15 cellular contexts compared by ENCODE assay signal in the genomic region with DNA sequence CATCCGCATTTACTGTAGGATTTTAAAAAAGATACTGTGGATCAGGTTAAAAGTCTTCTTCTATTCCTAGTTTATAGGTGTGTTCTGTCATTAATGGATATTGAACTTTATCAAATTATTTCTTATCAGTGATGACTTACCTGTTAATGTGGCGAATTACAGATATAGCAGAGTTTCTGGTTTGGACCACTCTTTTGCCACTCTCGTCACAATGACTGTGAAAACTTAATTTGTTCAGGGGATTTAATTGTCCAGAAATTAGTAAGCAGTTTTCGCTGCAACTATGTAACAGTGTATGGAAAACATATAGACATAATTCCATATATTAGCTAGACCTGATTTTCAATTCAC. TPM values are rescaled to one million over a fixed set of nuclear protein-coding genes. Genes with fewer than 3 reads are reported as not detected.
DNase-seq lines count a peak whose midpoint lies in the region; ATAC-seq and TF ChIP-seq lines count a peak whose summit lies in the region.
"Had no signal": no experiment of that assay in that cellular context is flagged by ENCODE, and none has a peak within 500 bp of the region (broad histone marks: within the 10 kb centered on the region; RNA-seq: fewer than 3 reads in every experiment).

No MANE protein-coding gene starts in this region.

- H3K27me3 ChIP-seq in CD4-positive, alpha-beta T cell (ENCODE audit: control insufficient read depth, insufficient read depth, low read length), result no peaks in the 10 kb centered on the region
- H3K27me3 ChIP-seq: BE2C had no signal

- no peaks in the 10 kb centered on the region for H4K20me1 ChIP-seq in OCI-LY7 (ENCODE audit: insufficient read depth, low read length)

- DNase-seq in activated naive CD4-positive, alpha-beta T cell treated with Interleukin-2 at 50 U/mL for 16 hours, result no peak
- no peak for DNase-seq in CD4-positive, alpha-beta T cell
- DNase-seq in OCI-LY7 (ENCODE audit: low spot score) (no peak), memory B cell (ENCODE audit: low spot score in 2 of 2) (no peak), NCI-H345 treated with DMSO at 0.1 percent for 48 hours (lab: John Stamatoyannopoulos, UW; ENCODE audit: unreplicated experiment) (no peak), foreskin fibroblast (no peak), NCI-H446 (lab: John Stamatoyannopoulos, UW) (no peak)
- DNase-seq: BE2C, DMS 273 treated with DMSO at 0.1 percent for 48 hours, DMS79, H7 had no signal

- H3K27ac ChIP-seq in CD4-positive, alpha-beta T cell (ENCODE audit: low read depth, low read length), result no peak overlapping the region
- no peak overlapping the region for H3K27ac ChIP-seq in OCI-LY7 (ENCODE audit: low read depth, low read length, poor library complexity, severe bottlenecking)
- H3K27ac ChIP-seq: C4-2B, HL-60 had no signal

- BruUV-seq in OCI-LY7 (replicated peaks; lab: Mats Ljungman, UMichigan), result TSS peak; percentile 25

- POLR2A ChIA-PET in CD4-positive, alpha-beta T cell (lab: Charles Lee), result no interaction called here
- POLR2A ChIA-PET in OCI-LY7 (lab: Charles Lee), result interaction anchor here (0.7 to 0.8 kb wide), 2 partner anchors 10 to 69 kb away, joined by 3 read pairs; no protein-coding TSS in a partner anchor

- H3K36me3 Mint-ChIP-seq in activated naive CD4-positive, alpha-beta T cell treated with anti-CD3 and anti-CD28 coated beads, Interleukin-2, amount 50 U/mL, for 24 hours, result no peaks in the 10 kb centered on the region
- peaks cover 9% of the 10 kb centered on the region for H3K36me3 Mint-ChIP-seq in CD4-positive, alpha-beta T cell (ENCODE audit: low read depth)
- H3K36me3 Mint-ChIP-seq in memory B cell, result peaks cover 10% of the 10 kb centered on the region

- H3K4me3 Mint-ChIP-seq in activated naive CD4-positive, alpha-beta T cell treated with anti-CD3 and anti-CD28 coated beads, Interleukin-2, amount 50 U/mL, for 24 hours, result no peak overlapping the region
- no peak overlapping the region for H3K4me3 Mint-ChIP-seq in CD4-positive, alpha-beta T cell
- no peak overlapping the region for H3K4me3 Mint-ChIP-seq in memory B cell
- H3K4me3 Mint-ChIP-seq: GM23338 had no signal

- H3K4me3 ChIP-seq in OCI-LY7 (ENCODE audit: low read depth, low read length, poor library complexity, severe bottlenecking) (no peak overlapping the region), foreskin fibroblast (ENCODE audit: low read depth in 1 of 2, low read length in 2 of 2) (no peak overlapping the region)
- H3K4me3 ChIP-seq: GM23338 had no signal

- no peaks in the 10 kb centered on the region for H3K27me3 Mint-ChIP-seq in activated naive CD4-positive, alpha-beta T cell treated with anti-CD3 and anti-CD28 coated beads, Interleukin-2, amount 50 U/mL, for 24 hours
- no peaks in the 10 kb centered on the region for H3K27me3 Mint-ChIP-seq in CD4-positive, alpha-beta T cell
- H3K27me3 Mint-ChIP-seq in memory B cell, result no peaks in the 10 kb centered on the region

- H3K4me1 Mint-ChIP-seq in activated naive CD4-positive, alpha-beta T cell treated with anti-CD3 and anti-CD28 coated beads, Interleukin-2, amount 50 U/mL, for 24 hours, result peaks cover 4% of the 10 kb centered on the region
- H3K4me1 Mint-ChIP-seq in CD4-positive, alpha-beta T cell (ENCODE audit: low read depth), result no peaks in the 10 kb centered on the region
- H3K4me1 Mint-ChIP-seq in memory B cell, result peaks cover 4% of the 10 kb centered on the region
- H3K4me1 Mint-ChIP-seq: GM23338 had no signal

- H3K36me3 ChIP-seq in OCI-LY7 (ENCODE audit: insufficient read depth, low read length), result peaks cover 11% of the 10 kb centered on the region
- H3K36me3 ChIP-seq: BE2C had no signal

- H3K4me1 ChIP-seq in OCI-LY7 (ENCODE audit: insufficient read depth, low read length, poor library complexity, severe bottlenecking), result no peaks in the 10 kb centered on the region
- H3K4me1 ChIP-seq: BE2C had no signal

- H3K9me3 Mint-ChIP-seq in activated naive CD4-positive, alpha-beta T cell treated with anti-CD3 and anti-CD28 coated beads, Interleukin-2, amount 50 U/mL, for 24 hours, result no peaks in the 10 kb centered on the region
- H3K9me3 Mint-ChIP-seq in CD4-positive, alpha-beta T cell, result no peaks in the 10 kb centered on the region
- no peaks in the 10 kb centered on the region for H3K9me3 Mint-ChIP-seq in memory B cell
- H3K9me3 Mint-ChIP-seq: GM23338 had no signal

- peak overlapping the region; percentile 4 for H3K27ac Mint-ChIP-seq in activated naive CD4-positive, alpha-beta T cell treated with anti-CD3 and anti-CD28 coated beads, Interleukin-2, amount 50 U/mL, for 24 hours
- H3K27ac Mint-ChIP-seq in CD4-positive, alpha-beta T cell, result peak overlapping the region; percentile 22
- H3K27ac Mint-ChIP-seq in memory B cell, result peak overlapping the region; percentile 29
- H3K27ac Mint-ChIP-seq: GM23338 had no signal

- TF ChIP-seq CTCF in CD4-positive, alpha-beta T cell (IDR thresholded peaks at IDR 0.05), result no peak
- TF ChIP-seq CTCF in OCI-LY7 (conservative IDR thresholded peaks at IDR 0.05; ENCODE audit: low read length), result no peak
- no peak for TF ChIP-seq CTCF in foreskin fibroblast (IDR thresholded peaks at IDR 0.05; ENCODE audit: low read depth, low read length)

- intact Hi-C loops in CD4-positive, alpha-beta T cell (cut with DNase I, micrococcal nuclease), result no loop called here
- intact Hi-C loops in OCI-LY7 (cut with micrococcal nuclease; ENCODE audit: unreplicated experiment), result no loop called here

- no peak overlapping the region for H2AFZ ChIP-seq in OCI-LY7 (ENCODE audit: low read length)
- H2AFZ ChIP-seq: GM23338 had no signal

- ATAC-seq in CD4-positive, alpha-beta T cell (ENCODE audit: poor library complexity), result no peak
- no peak for ATAC-seq in memory B cell (ENCODE audit: low read depth)

- H3K9me3 ChIP-seq in CD4-positive, alpha-beta T cell (ENCODE audit: control insufficient read depth, low read length), result no peaks in the 10 kb centered on the region
- no peaks in the 10 kb centered on the region for H3K9me3 ChIP-seq in OCI-LY7 (ENCODE audit: low read length)
- H3K9me3 ChIP-seq: BE2C had no signal

- CTCF ChIA-PET in CD4-positive, alpha-beta T cell (lab: Charles Lee), result no interaction called here
- CTCF ChIA-PET in OCI-LY7 (lab: Charles Lee; ENCODE audit: unreplicated experiment), result no interaction called here

- no peaks in the 10 kb centered on the region for H3K9me2 ChIP-seq in OCI-LY7 (ENCODE audit: insufficient read depth, low read length)

- no peaks in the 10 kb centered on the region for H3K79me2 ChIP-seq in OCI-LY7 (ENCODE audit: insufficient read depth, low read depth, low read length)

- H3K4me2 ChIP-seq in OCI-LY7 (ENCODE audit: low read length), result no peak overlapping the region
- H3K4me2 ChIP-seq: GM23338 had no signal

RNA-seq across cellular contexts. Expression of a gene that starts 14.9 kb away (rescaled TPM):
- not detected for total RNA-seq in CD4-positive, alpha-beta T cell
- 11.8 and 18.7 TPM in 2 replicates for total RNA-seq in OCI-LY7 (2014; rRNA removed; shearing (Covaris generic))
- total RNA-seq in OCI-LY7 (2022), result 17.7 and 19.8 TPM in 2 replicates

Comparison
In these comparisons a context has a peak if more than half of its experiments do, and no peak if none do; other contexts are left out.
1. RNA of a gene that starts 14.9 kb away (total RNA-seq): 11.8 to 19.8 TPM in OCI-LY7; not detected in CD4-positive, alpha-beta T cell; every median in the first group is over 10 times any median in the second.
2. Peak in every context shown above with its lines, with median percentiles within 50 percentile points of each other: H3K27ac Mint-ChIP-seq.